ENCODE assay signal across 8 cellular contexts in the genomic region with DNA sequence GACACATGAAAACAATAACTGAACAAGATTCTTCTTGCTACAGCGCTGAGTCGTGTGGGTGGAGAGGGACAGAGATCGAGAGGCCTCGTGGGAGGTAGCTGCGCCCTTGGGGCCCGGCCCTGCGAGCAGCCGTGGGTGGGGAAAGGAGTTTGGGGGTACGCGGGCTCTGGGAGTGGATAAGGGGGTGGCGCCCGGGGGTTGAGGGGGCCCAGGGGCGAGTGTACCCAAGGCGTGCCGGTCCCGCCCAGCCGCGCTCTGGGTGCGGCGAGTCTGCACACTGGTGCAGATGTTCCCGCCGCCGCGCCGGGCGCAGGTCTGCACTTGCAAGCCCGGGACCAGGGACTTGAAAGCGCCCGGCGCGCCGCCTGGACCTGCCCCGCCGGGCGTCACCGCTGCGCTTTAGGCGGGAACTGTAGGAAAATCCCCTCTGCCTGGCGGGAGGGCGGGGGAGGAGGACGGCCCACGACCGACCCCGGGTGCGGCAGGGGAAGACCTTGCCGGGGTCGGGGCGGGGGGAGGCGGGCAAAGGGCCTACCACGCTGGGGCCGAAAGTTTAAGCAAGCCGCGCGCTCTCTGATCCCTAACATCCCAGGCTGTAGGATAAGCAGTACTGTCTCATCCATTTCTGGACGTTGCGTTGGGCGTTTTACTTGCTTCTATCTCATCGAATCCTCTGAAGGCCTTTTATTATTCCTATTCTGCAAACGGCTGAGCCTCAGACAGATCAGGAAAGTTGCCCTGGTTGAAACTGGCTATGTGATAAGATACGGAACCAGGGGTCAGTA. TPM values are rescaled to one million over a fixed set of nuclear protein-coding genes. Genes with fewer than 3 reads are reported as not detected.
DNase-seq lines count a peak whose midpoint lies in the region; ATAC-seq and TF ChIP-seq lines count a peak whose summit lies in the region.

No MANE protein-coding gene starts in this region.

- peaks cover 4% of the 10 kb centered on the region; the same call in 1 of the 2 replicates for H3K36me3 ChIP-seq in Panc1 (ENCODE audit: control insufficient read depth, insufficient read depth, low read length)
- H3K36me3 ChIP-seq in subcutaneous abdominal adipose tissue (ENCODE audit: control insufficient read depth in 5 of 5, insufficient read depth in 5 of 5, low read length in 5 of 5): no peaks in the 10 kb centered on the region

- peak; percentile 57 for ATAC-seq in Panc1
- ATAC-seq in HG03439 (IDR thresholded peaks at IDR 0.05; ENCODE audit: unreplicated experiment): no peak
- ATAC-seq in GM21447 (IDR thresholded peaks at IDR 0.05; ENCODE audit: unreplicated experiment): no peak

- no peak for DNase-seq in Panc1 (ENCODE audit: low read depth, low spot score)
- DNase-seq in choroid plexus epithelial cell (ENCODE audit: low read depth): peak; percentile 23
- DNase-seq in lower leg skin (ENCODE audit: low spot score in 2 of 2): peak; percentile 68 to 92
- no peak for DNase-seq in epidermal melanocyte (ENCODE audit: insufficient read length, low spot score)

- TF ChIP-seq CTCF in Panc1 (IDR thresholded peaks at IDR 0.05) (no peak), choroid plexus epithelial cell (conservative IDR thresholded peaks at IDR 0.05; ENCODE audit: low read depth, low read length) (no peak), lower leg skin (IDR thresholded peaks at IDR 0.05) (no peak)

- 0 to 4% methylated on average over 29 to 43 of the region's 60 CpGs for WGBS in lower leg skin, 2 donors

- no TSS peak for BruUV-seq in Panc1 (replicated peaks; lab: Mats Ljungman, UMichigan)

- H3K27me3 ChIP-seq in Panc1 (ENCODE audit: control insufficient read depth, insufficient read depth, low read length) (no peaks in the 10 kb centered on the region), subcutaneous abdominal adipose tissue (ENCODE audit: control insufficient read depth in 5 of 5, insufficient read depth in 4 of 5, low read length in 5 of 5) (peaks cover 0 to 12% (median 4%) of the 10 kb centered on the region in 5 donors)

- H3K4me3 ChIP-seq in Panc1 (ENCODE audit: low read depth in 2 of 2, low read length in 2 of 2) (peak overlapping the region; percentile 26 to 58), choroid plexus epithelial cell (ENCODE audit: low read depth, low read length) (peak overlapping the region; percentile 38), lower leg skin (ENCODE audit: low read depth, poor library complexity, severe bottlenecking) (no peak overlapping the region), subcutaneous abdominal adipose tissue (ENCODE audit: low read depth in 1 of 5, low read length in 5 of 5) (peak overlapping the region; percentile 47 to 79 (median 63))

- POLR2A ChIA-PET in Panc1 (lab: Charles Lee): no interaction called here

- peak overlapping the region in 1 of 5 donors; percentile 32 for H3K9ac ChIP-seq in subcutaneous abdominal adipose tissue (ENCODE audit: low read length in 5 of 5)

- H3K4me1 ChIP-seq in Panc1 (ENCODE audit: control insufficient read depth, insufficient read depth, low read length): no peaks in the 10 kb centered on the region
- peaks cover 0 to 34% (median 30%) of the 10 kb centered on the region in 5 donors for H3K4me1 ChIP-seq in subcutaneous abdominal adipose tissue (ENCODE audit: control insufficient read depth in 5 of 5, insufficient read depth in 5 of 5, low read length in 5 of 5)

- CTCF ChIA-PET in Panc1 (lab: Charles Lee): no interaction called here

- in situ Hi-C loops in Panc1 (cut with HindIII; ENCODE audit: low pct_unique_long_range_greater_than_20kb, low sequenced_read_pairs): no loop called here

- H3K27ac ChIP-seq in Panc1 (ENCODE audit: low read length) (no peak overlapping the region), subcutaneous abdominal adipose tissue (ENCODE audit: low read depth, low read length) (no peak overlapping the region)

- intact Hi-C loops in Panc1 (cut with micrococcal nuclease; ENCODE audit: unreplicated experiment) (no loop called here), lower leg skin (cut with DNase I; ENCODE audit: low total_unique reads) (no loop called here)

- H3K9me3 ChIP-seq in Panc1 (ENCODE audit: control insufficient read depth, insufficient read depth, low read depth, low read length) (no peaks in the 10 kb centered on the region), subcutaneous abdominal adipose tissue (ENCODE audit: control insufficient read depth in 5 of 5, low read length in 5 of 5) (no peaks in the 10 kb centered on the region)

- peak; percentile 32 for TF ChIP-seq POLR2A in GM19099 (IDR thresholded peaks at IDR 0.05; ENCODE audit: extremely low read depth, insufficient read length, low read depth)
- TF ChIP-seq POLR2A in lower leg skin (IDR thresholded peaks at IDR 0.05): no peak

RNA-seq across cellular contexts. Expression of a gene that starts 1.4 kb away (rescaled TPM):
- total RNA-seq in Panc1 (2021; ENCODE audit: unreplicated experiment): 2.2 TPM
- polyA plus RNA-seq in Panc1 (2012; ENCODE audit: insufficient read length): 3.3 TPM
- total RNA-seq in lower leg skin: 10 to 100 TPM; 28.8 to 52.0 (median 48.0) TPM

RNA-seq across cellular contexts. Expression of a gene that starts 9.8 kb away (rescaled TPM):
- total RNA-seq in Panc1 (2021; ENCODE audit: unreplicated experiment) (not detected), lower leg skin (under 1 TPM in 1 of 4 donors, not detected in 3; 0.52 TPM)
- polyA plus RNA-seq in Panc1 (2012; ENCODE audit: insufficient read length): not detected

Comparison
In these comparisons a context has a peak if more than half of its experiments do, and no peak if none do; other contexts are left out.
1. DNase-seq: peak in choroid plexus epithelial cell (single experiment) and lower leg skin (2 of 2); none in Panc1 (single experiment) and epidermal melanocyte (single experiment).